Comparison of ENCODE assay signal across 28 cellular contexts in genomic region chr15:31082771-31083393, GRCh38. TPM values are rescaled to one million over a fixed set of nuclear protein-coding genes. Genes with fewer than 3 reads are reported as not detected.
DNase-seq lines count a peak whose midpoint lies in the region; ATAC-seq, FAIRE-seq and TF ChIP-seq lines count a peak whose summit lies in the region.
"Had no signal": no experiment of that assay in that cellular context is flagged by ENCODE, and none has a peak within 500 bp of the region (broad histone marks: within the 10 kb centered on the region; RNA-seq: fewer than 3 reads in every experiment).

No MANE protein-coding gene starts in this region.

- H3K27ac ChIP-seq in A549 (no peak overlapping the region), IMR-90 (ENCODE audit: insufficient read depth, low read length) (no peak overlapping the region), GM12878 (ENCODE audit: control insufficient read depth, insufficient read depth) (no peak overlapping the region), left lung (no peak overlapping the region)
- H3K27ac ChIP-seq in CD8-positive, alpha-beta T cell (ENCODE audit: low read depth, low read length) = no peak overlapping the region
- H3K27ac ChIP-seq: ascending aorta, sigmoid colon had no signal

- TF ChIP-seq POLR2A in A549 (IDR thresholded peaks at IDR 0.05; ENCODE audit: low read length) (no peak), IMR-90 (IDR thresholded peaks at IDR 0.05; ENCODE audit: low read depth, low read length) (no peak), GM12878 (IDR thresholded peaks at IDR 0.05; ENCODE audit: low read depth, low read length) (no peak)

- TF ChIP-seq CTCF in A549 (IDR thresholded peaks at IDR 0.05) (no peak), IMR-90 (conservative IDR thresholded peaks at IDR 0.05; ENCODE audit: low read depth, low read length) (no peak), GM12878 (IDR thresholded peaks at IDR 0.05 in 2 of 3, conservative IDR thresholded peaks at IDR 0.05 in 1 of 3; ENCODE audit: control insufficient read depth in 2 of 3, extremely low read depth in 1 of 3, insufficient read depth in 1 of 3, low read depth in 3 of 3, low read length in 3 of 3) (no peak), left lung (IDR thresholded peaks at IDR 0.05) (no peak)
- TF ChIP-seq CTCF in CD8-positive, alpha-beta T cell (IDR thresholded peaks at IDR 0.05) = no peak

- H4K5ac ChIP-seq in IMR-90 (ENCODE audit: low read depth, low read length) = no peak overlapping the region

- no peak overlapping the region for H3K4ac ChIP-seq in IMR-90 (ENCODE audit: low read depth, low read length)

- no peaks in the 10 kb centered on the region for H3K4me1 Mint-ChIP-seq in activated naive CD4-positive, alpha-beta T cell treated with anti-CD3 and anti-CD28 coated beads for 36 hours (ENCODE audit: low read depth)
- H3K4me1 Mint-ChIP-seq in CD8-positive, alpha-beta T cell (ENCODE audit: low read depth) = peaks cover 6% of the 10 kb centered on the region
- H3K4me1 Mint-ChIP-seq: activated naive CD4-positive, alpha-beta T cell treated with anti-CD3 and anti-CD28 coated beads, Interleukin-2, amount 50 U/mL, for 24 hours had no signal

- H3K56ac ChIP-seq in IMR-90 (ENCODE audit: extremely low read depth, insufficient read depth, low read length) = no peak overlapping the region

- dilution Hi-C loops in IMR-90 (cut with HindIII; ENCODE audit: low sequenced_read_pairs, unreplicated experiment) = no loop called here

- no peaks in the 10 kb centered on the region for H3K36me3 ChIP-seq in IMR-90 (ENCODE audit: control insufficient read depth, insufficient read depth, low read length)
- H3K36me3 ChIP-seq in GM12878 (ENCODE audit: control insufficient read depth in 2 of 2, insufficient read depth in 2 of 2, low read length in 1 of 2) = no peaks in the 10 kb centered on the region
- H3K36me3 ChIP-seq in left lung = no peaks in the 10 kb centered on the region
- H3K36me3 ChIP-seq in CD8-positive, alpha-beta T cell (ENCODE audit: insufficient read depth, low read length) = no peaks in the 10 kb centered on the region
- H3K36me3 ChIP-seq: ascending aorta, sigmoid colon had no signal

- DNase-seq in A549 (ENCODE audit: low read depth in 1 of 2, low spot score in 1 of 2) = no peak
- peak; percentile 51 for DNase-seq in IMR-90
- no peak for DNase-seq in GM12878 (ENCODE audit: low read depth, low spot score)
- no peak for DNase-seq in left lung
- no peak for DNase-seq in activated naive CD4-positive, alpha-beta T cell treated with anti-CD3 and anti-CD28 coated beads for 36 hours
- no peak for DNase-seq in stimulated activated CD4-positive, alpha-beta T cell treated with anti-CD3 and anti-CD28 coated beads, Interleukin-15, amount 100 ng/mL, for 24 hours
- no peak for DNase-seq in CD8-positive, alpha-beta T cell
- DNase-seq: ACHN; activated CD4-positive, alpha-beta T cell treated with anti-CD3 and anti-CD28 coated beads for 36 hours; activated T-cell treated with anti-CD3 and anti-CD28 coated beads, Interleukin-2, amount 50 U/mL, for 48 hours; CD4-positive, alpha-beta T cell; DMS153; glutamatergic neuron; left cardiac atrium; NCI-H187 treated with DMSO at 0.1 percent for 48 hours; SIG-M5; sigmoid colon; stimulated activated CD8-positive, alpha-beta memory T cell treated with anti-CD3 and anti-CD28 coated beads, Interleukin-4, amount 100 ng/mL, for 48 hours had no signal

- H3K9me3 Mint-ChIP-seq in activated naive CD4-positive, alpha-beta T cell treated with anti-CD3 and anti-CD28 coated beads for 36 hours = no peaks in the 10 kb centered on the region
- H3K9me3 Mint-ChIP-seq in CD8-positive, alpha-beta T cell = no peaks in the 10 kb centered on the region
- H3K9me3 Mint-ChIP-seq: activated naive CD4-positive, alpha-beta T cell treated with anti-CD3 and anti-CD28 coated beads, Interleukin-2, amount 50 U/mL, for 24 hours; CD4-positive, alpha-beta T cell; central memory CD8-positive, alpha-beta T cell had no signal

- H3K79me1 ChIP-seq in IMR-90 (ENCODE audit: low read depth in 1 of 2, low read length in 2 of 2) = no peaks in the 10 kb centered on the region

- no peaks in the 10 kb centered on the region for H3K36me3 Mint-ChIP-seq in activated naive CD4-positive, alpha-beta T cell treated with anti-CD3 and anti-CD28 coated beads for 36 hours (ENCODE audit: low read depth)
- no peaks in the 10 kb centered on the region for H3K36me3 Mint-ChIP-seq in CD8-positive, alpha-beta T cell
- H3K36me3 Mint-ChIP-seq: activated naive CD4-positive, alpha-beta T cell treated with anti-CD3 and anti-CD28 coated beads, Interleukin-2, amount 50 U/mL, for 24 hours; mesothelial cell of epicardium had no signal

- TF ChIP-seq EP300 in A549 (IDR thresholded peaks at IDR 0.05) (no peak), GM12878 (IDR thresholded peaks at IDR 0.05; ENCODE audit: borderline replicate concordance in 1 of 2, control insufficient read depth in 1 of 2, low read depth in 2 of 2, low read length in 2 of 2) (no peak)

- BruUV-seq in IMR-90 (replicated peaks; lab: Mats Ljungman, UMichigan) (no TSS peak), GM12878 (replicated peaks; lab: Mats Ljungman, UMichigan) (no TSS peak)

- H3K4me3 Mint-ChIP-seq in activated naive CD4-positive, alpha-beta T cell treated with anti-CD3 and anti-CD28 coated beads for 36 hours = no peak overlapping the region
- H3K4me3 Mint-ChIP-seq in CD8-positive, alpha-beta T cell = no peak overlapping the region
- H3K4me3 Mint-ChIP-seq: activated CD4-positive, alpha-beta T cell treated with anti-CD3 and anti-CD28 coated beads for 36 hours; activated naive CD4-positive, alpha-beta T cell treated with anti-CD3 and anti-CD28 coated beads, Interleukin-2, amount 50 U/mL, for 24 hours; CD4-positive, alpha-beta T cell; central memory CD8-positive, alpha-beta T cell; mesothelial cell of epicardium; nephron had no signal

- SMC1A ChIA-PET in GM12878 (lab: Charles Lee; ENCODE audit: uncharacterized antibody, unreplicated experiment) = interaction anchor here (0.9 kb wide), 1 partner anchor 46 kb away, joined by 3 read pairs; no protein-coding TSS in a partner anchor

- H4K20me1 ChIP-seq in IMR-90 (ENCODE audit: insufficient read depth, low read length) (no peaks in the 10 kb centered on the region), GM12878 (ENCODE audit: control insufficient read depth, insufficient read depth) (no peaks in the 10 kb centered on the region; the same call in 1 of the 2 replicates)

- H2AK9ac ChIP-seq in IMR-90 (replicated peaks; ENCODE audit: low read depth, low read length, poor library complexity) = no peak overlapping the region

- H2BK20ac ChIP-seq in IMR-90 (ENCODE audit: low read depth, low read length) = no peak overlapping the region

- no peak overlapping the region for H2AK5ac ChIP-seq in IMR-90 (ENCODE audit: low read depth, low read length)

- H3K4me3 ChIP-seq in A549 (no peak overlapping the region), IMR-90 (ENCODE audit: insufficient read depth, low read depth, low read length) (no peak overlapping the region), GM12878 (no peak overlapping the region), left lung (no peak overlapping the region)
- no peak overlapping the region for H3K4me3 ChIP-seq in CD8-positive, alpha-beta T cell (ENCODE audit: low read depth, low read length)
- H3K4me3 ChIP-seq: ascending aorta, sigmoid colon had no signal

- intact Hi-C loops in IMR-90 (cut with micrococcal nuclease) = no loop called here
- intact Hi-C loops in GM12878 (cut with micrococcal nuclease; ENCODE audit: unreplicated experiment) = no loop called here
- intact Hi-C loops in left lung (cut with DNase I) = no loop called here
- intact Hi-C loops in activated naive CD4-positive, alpha-beta T cell treated with anti-CD3 and anti-CD28 coated beads for 36 hours (cut with micrococcal nuclease) = loop anchor here (5.0 kb wide), 1 partner anchor 44 kb away; no protein-coding TSS in a partner anchor
- intact Hi-C loops in CD8-positive, alpha-beta T cell (cut with DNase I, micrococcal nuclease) = no loop called here

- no peak overlapping the region for H2BK120ac ChIP-seq in IMR-90 (ENCODE audit: low read depth, low read length)

- WGBS in A549 (ENCODE audit: missing lambda C conversion rate) = 57% methylated on average over 11 of the region's 11 CpGs
- 100% methylated on average over 1 of the region's 11 CpGs; no CpG with 5 or more reads in 1 of the 2 experiments for WGBS in IMR-90 (ENCODE audit: extremely low coverage in 2 of 2, insufficient read length in 1 of 2), 2 experiments
- WGBS in GM12878 (ENCODE audit: insufficient coverage, insufficient replicate concordance, low lambda C conversion rate, missing lambda C conversion rate) = 50% methylated on average over 11 of the region's 11 CpGs

- H2BK5ac ChIP-seq in IMR-90 (ENCODE audit: low read depth, low read length, poor library complexity, severe bottlenecking) = no peak overlapping the region

- no peak for FAIRE-seq in A549 (lab: Jason Lieb, UNC)
- no peak for FAIRE-seq in GM12878 (lab: Jason Lieb, UNC)

- H3K27me3 Mint-ChIP-seq in activated naive CD4-positive, alpha-beta T cell treated with anti-CD3 and anti-CD28 coated beads for 36 hours (ENCODE audit: low read depth) = peaks cover 6% of the 10 kb centered on the region
- H3K27me3 Mint-ChIP-seq in CD8-positive, alpha-beta T cell (ENCODE audit: low read depth) = peaks cover 7% of the 10 kb centered on the region

- POLR2A ChIA-PET in A549 (lab: Yijun Ruan, JAX) = no interaction called here
- POLR2A ChIA-PET in IMR-90 (lab: Charles Lee; ENCODE audit: unreplicated experiment) = no interaction called here
- POLR2A ChIA-PET in GM12878 (lab: Charles Lee) = no interaction called here
- POLR2A ChIA-PET in CD8-positive, alpha-beta T cell (lab: Charles Lee) = no interaction called here

- peaks cover 28% of the 10 kb centered on the region for H3K4me1 ChIP-seq in A549
- peaks cover 9% of the 10 kb centered on the region; the same call in 1 of the 2 replicates for H3K4me1 ChIP-seq in IMR-90 (ENCODE audit: control insufficient read depth, insufficient read depth, low read length)
- peaks cover 10% of the 10 kb centered on the region for H3K4me1 ChIP-seq in GM12878 (ENCODE audit: control insufficient read depth, insufficient read depth, low read length)
- H3K4me1 ChIP-seq in left lung = peaks cover 0 to 15% of the 10 kb centered on the region in 2 donors
- H3K4me1 ChIP-seq in CD8-positive, alpha-beta T cell (ENCODE audit: insufficient read depth, low read length) = no peaks in the 10 kb centered on the region
- H3K4me1 ChIP-seq: ascending aorta, sigmoid colon had no signal

- RAD21 ChIA-PET in GM12878 (lab: Charles Lee; ENCODE audit: unreplicated experiment) = interaction anchor here (0.5 kb wide), 1 partner anchor 10 kb away, joined by 5 read pairs; no protein-coding TSS in a partner anchor

- H3K9me3 ChIP-seq in A549 = no peaks in the 10 kb centered on the region
- peaks cover 2% of the 10 kb centered on the region; the same call in 1 of the 2 replicates for H3K9me3 ChIP-seq in IMR-90 (ENCODE audit: control insufficient read depth, insufficient read depth, low read length)
- no peaks in the 10 kb centered on the region for H3K9me3 ChIP-seq in GM12878 (replicated peaks; ENCODE audit: control insufficient read depth, insufficient read depth, low read length)
- H3K9me3 ChIP-seq in left lung = no peaks in the 10 kb centered on the region
- no peaks in the 10 kb centered on the region for H3K9me3 ChIP-seq in CD8-positive, alpha-beta T cell (ENCODE audit: low read length)
- H3K9me3 ChIP-seq: ascending aorta, sigmoid colon had no signal

- H3K27me3 ChIP-seq in IMR-90 (ENCODE audit: control insufficient read depth, insufficient read depth, low read length) = peaks cover 5% of the 10 kb centered on the region; the same call in 1 of the 2 replicates
- H3K27me3 ChIP-seq in GM12878 (replicated peaks in 1 of 2; ENCODE audit: control insufficient read depth in 2 of 2, insufficient read depth in 2 of 2, low read length in 1 of 2) = no peaks in the 10 kb centered on the region
- H3K27me3 ChIP-seq in left lung = no peaks in the 10 kb centered on the region
- H3K27me3 ChIP-seq in CD8-positive, alpha-beta T cell (ENCODE audit: insufficient read depth, low read length) = no peaks in the 10 kb centered on the region
- H3K27me3 ChIP-seq: ascending aorta had no signal

- CTCF ChIA-PET in A549 (lab: Yijun Ruan, JAX) (interaction anchor here (1.6 kb wide), 1 partner anchor 46 kb away, joined by 5 read pairs; no protein-coding TSS in a partner anchor), IMR-90 (lab: Yijun Ruan, JAX) (no interaction called here), GM12878 (lab: Yijun Ruan, JAX) (interaction anchor here (2.0 kb wide), 1 partner anchor 46 kb away, joined by 6 read pairs; no protein-coding TSS in a partner anchor)
- CTCF ChIA-PET in activated naive CD4-positive, alpha-beta T cell treated with anti-CD3 and anti-CD28 coated beads for 36 hours (lab: Charles Lee) = no interaction called here
- CTCF ChIA-PET in CD8-positive, alpha-beta T cell (lab: Charles Lee) = interaction anchor here (1.1 kb wide), 1 partner anchor 18 kb away, joined by 4 read pairs; the partner anchor contains the start of gene TRPM1

- H3K23ac ChIP-seq in IMR-90 (ENCODE audit: low read depth, low read length) = no peak overlapping the region

- H3K27ac Mint-ChIP-seq in activated naive CD4-positive, alpha-beta T cell treated with anti-CD3 and anti-CD28 coated beads for 36 hours = no peak overlapping the region
- H3K27ac Mint-ChIP-seq in CD8-positive, alpha-beta T cell = no peak overlapping the region
- H3K27ac Mint-ChIP-seq: activated CD4-positive, alpha-beta T cell treated with anti-CD3 and anti-CD28 coated beads for 36 hours; activated naive CD4-positive, alpha-beta T cell treated with anti-CD3 and anti-CD28 coated beads, Interleukin-2, amount 50 U/mL, for 24 hours; CD4-positive, alpha-beta T cell; mesothelial cell of epicardium; nephron had no signal

- TF ChIP-seq RAD21 in A549 (conservative IDR thresholded peaks at IDR 0.05 in 1 of 2, IDR thresholded peaks at IDR 0.05 in 1 of 2) = no peak
- no peak for TF ChIP-seq RAD21 in IMR-90 (IDR thresholded peaks at IDR 0.05; ENCODE audit: low read length)
- TF ChIP-seq RAD21 in GM12878 (IDR thresholded peaks at IDR 0.05; ENCODE audit: insufficient read depth, low read depth, low read length) = no peak

- ATAC-seq in A549 (no peak), IMR-90 (ENCODE audit: low read depth) (no peak), GM12878 (peak; percentile 24; the same call in 1 of the 3 replicates), left lung (peak; percentile 8)
- no peak for ATAC-seq in CD8-positive, alpha-beta T cell
- ATAC-seq in activated CD4-positive, CD25-positive, alpha-beta regulatory T cell treated with anti-CD3 and anti-CD28 coated beads, Interleukin-2, amount 50 U/mL, for 24 hours = no peak
- ATAC-seq: activated CD4-positive, alpha-beta T cell treated with anti-CD3 and anti-CD28 coated beads for 36 hours; left cardiac atrium had no signal

- no peak overlapping the region for H4K8ac ChIP-seq in IMR-90 (ENCODE audit: low read depth in 2 of 2, low read length in 2 of 2)

- H3K4me2 ChIP-seq in A549 = peak overlapping the region; percentile 4; the same call in 1 of the 3 replicates
- no peak overlapping the region; the same call in 1 of the 2 replicates for H3K4me2 ChIP-seq in IMR-90 (ENCODE audit: low read depth, low read length)
- H3K4me2 ChIP-seq in GM12878 (ENCODE audit: control insufficient read depth, insufficient read depth) = no peak overlapping the region

- H4K91ac ChIP-seq in IMR-90 (ENCODE audit: insufficient read depth, low read depth, low read length) = no peak overlapping the region

- H2BK15ac ChIP-seq in IMR-90 (ENCODE audit: low read depth, low read length) = no peak overlapping the region

- no peak overlapping the region for H3K18ac ChIP-seq in IMR-90 (ENCODE audit: low read depth, low read length)

- no peak overlapping the region for H2AFZ ChIP-seq in IMR-90 (replicated peaks; ENCODE audit: low read length, poor library complexity)
- no peak overlapping the region for H2AFZ ChIP-seq in GM12878 (ENCODE audit: control insufficient read depth, low read depth, low read length)

- no peak overlapping the region for H3K14ac ChIP-seq in IMR-90 (replicated peaks; ENCODE audit: low read depth, low read length)

- no peaks in the 10 kb centered on the region for H3K79me2 ChIP-seq in GM12878 (ENCODE audit: control insufficient read depth, insufficient read depth, low read length)

- H3K9ac ChIP-seq in IMR-90 (ENCODE audit: low read depth, low read length) = no peak overlapping the region
- H3K9ac ChIP-seq in GM12878 (ENCODE audit: control insufficient read depth, insufficient read depth, low read length) = no peak overlapping the region

- H3K9me1 ChIP-seq in IMR-90 (ENCODE audit: insufficient read depth, low read length) = no peaks in the 10 kb centered on the region; the same call in 1 of the 2 replicates

- in situ Hi-C loops in IMR-90 (cut with MboI; ENCODE audit: low sequenced_read_pairs) (no loop called here), GM12878 (cut with MboI) (no loop called here)

RNA-seq across cellular contexts. Expression of gene TRPM1, which starts 18.6 kb away (rescaled TPM):
- polyA plus RNA-seq in A549 (2011; rRNA removed) (not detected in 2 replicates), A549 (2017; fragmentation: RNase III; extraction: RNeasy Plus Mini Kit Qiagen cat#74134 plus additional on column Dnase treatment) (not detected in 3 replicates), IMR-90 (2012; rRNA removed) (not detected in 2 replicates), GM12878 (2011; rRNA removed) (0.06 and 0.07 TPM in 2 replicates), GM12878 (2014; fragmentation: Illumina TruSeq; extraction: Trizol) (0.01 TPM in 1 of 2 replicates, not detected in the other), GM12878 (2014; fragmentation: Nextera tagmentation; extraction: Ambion mirVana) (under 1 TPM; 0.02 to 0.10 TPM), GM12878 (2014; rRNA removed) (0.05 TPM in 1 of 2 replicates, not detected in the other), GM12878 (2016; fragmentation: Nextera tagmentation; extraction: Ambion mirVana) (not detected)
- not detected in 2 replicates for polyA plus RNA-seq in A549 (2012; cell fraction: cytosol; rRNA removed)
- polyA plus RNA-seq in A549 (2012; cell fraction: nucleus; rRNA removed) = not detected in 2 replicates
- not detected in 2 replicates for polyA minus RNA-seq in A549 (2011; rRNA and poly(A)+ RNA removed)
- total RNA-seq in IMR-90 (2012; rRNA removed) (0.28 TPM in 1 of 2 replicates, not detected in the other), GM12878 (2014; rRNA removed) (0.05 and 0.06 TPM in 2 replicates), GM12878 (2014; rRNA removed; fragmentation: Illumina TruSeq; extraction: Trizol) (not detected in 2 replicates), GM12878 (2021) (0.16 TPM in 1 of 2 replicates, not detected in the other), left lung (not detected)
- polyA plus RNA-seq in IMR-90 (2012; cell fraction: cytosol; rRNA removed) = 0.03 TPM in 1 of 2 replicates, not detected in the other
- polyA plus RNA-seq in IMR-90 (2012; cell fraction: nucleus; rRNA removed; ENCODE audit: low replicate concordance) = 0.15 TPM in 1 of 2 replicates, not detected in the other
- 0.31 TPM in 1 of 2 replicates, not detected in the other for total RNA-seq in GM12878 (2013; cell fraction: nucleolus; rRNA removed)
- not detected for polyA plus RNA-seq in GM12878 (2011; ENCODE audit: low read depth)
- not detected in 2 replicates for polyA plus RNA-seq in GM12878 (2011; cell fraction: cytosol; rRNA removed)
- polyA plus RNA-seq in GM12878 (2011; cell fraction: nucleus; rRNA removed) = not detected in 2 replicates
- polyA plus RNA-seq in GM12878 (2012) = 0.01 TPM in 1 of 2 replicates, not detected in the other
- not detected in 2 replicates for polyA minus RNA-seq in GM12878 (2011; rRNA and poly(A)+ RNA removed)
- polyA minus RNA-seq in GM12878 (2011; cell fraction: cytosol; rRNA and poly(A)+ RNA removed) = not detected in 2 replicates
- polyA minus RNA-seq in GM12878 (2011; cell fraction: nucleus; rRNA and poly(A)+ RNA removed) = 0.12 TPM in 1 of 2 replicates, not detected in the other
- not detected for total RNA-seq in activated naive CD4-positive, alpha-beta T cell treated with anti-CD3 and anti-CD28 coated beads for 36 hours
- not detected for total RNA-seq in CD8-positive, alpha-beta T cell
- total RNA-seq: activated CD4-positive, alpha-beta T cell treated with anti-CD3 and anti-CD28 coated beads for 36 hours; ascending aorta; CD4-positive, alpha-beta T cell; epithelial cell of proximal tubule; HT-29; mesothelial cell of epicardium; sigmoid colon; subcutaneous adipose tissue; ureter had no signal

Comparison
In these comparisons a context has a peak if more than half of its experiments do, and no peak if none do; other contexts are left out.
1. ATAC-seq: peak in GM12878 (single experiment) and left lung (single experiment); none in A549 (0 of 2), IMR-90 (single experiment), CD8-positive, alpha-beta T cell (single experiment) and activated CD4-positive, CD25-positive, alpha-beta regulatory T cell treated with anti-CD3 and anti-CD28 coated beads, Interleukin-2, amount 50 U/mL, for 24 hours (0 of 2).
2. CTCF ChIA-PET loops: an anchor here in A549 (1.6 kb wide), GM12878 (2.0 kb wide) and CD8-positive, alpha-beta T cell (1.1 kb wide); none called in IMR-90 and activated naive CD4-positive, alpha-beta T cell treated with anti-CD3 and anti-CD28 coated beads for 36 hours.